In the genomic region with DNA sequence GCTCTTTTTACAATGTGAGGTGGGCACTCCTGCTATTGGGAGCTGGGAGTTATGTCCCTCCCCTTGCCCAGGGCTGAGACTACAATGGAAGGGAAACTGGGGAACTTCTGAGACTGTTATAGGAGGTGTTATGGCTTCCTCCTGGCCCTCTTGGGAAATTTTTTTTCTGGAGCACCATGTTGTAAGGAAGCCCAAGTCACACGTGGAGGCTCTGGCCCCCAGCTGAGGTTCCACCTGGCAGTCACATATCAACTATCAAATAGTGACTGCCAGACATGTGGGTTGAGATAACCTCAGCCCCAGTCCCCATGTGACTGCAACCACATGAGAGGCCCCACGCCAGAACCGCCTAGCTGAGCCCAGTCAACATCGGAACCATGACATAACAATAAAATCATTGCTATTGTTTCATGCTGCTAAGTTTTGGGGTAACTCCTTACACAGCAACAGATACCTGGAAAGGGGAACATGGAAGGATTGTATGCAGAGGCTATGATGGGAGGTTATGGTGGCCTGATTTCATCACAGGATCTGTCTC, we compare ENCODE assay signal across 2 cellular contexts.
TF ChIP-seq lines count a peak whose summit lies in the region.

No MANE protein-coding gene starts in this region.

TF ChIP-seq in HepG2, 621 proteins besides CTCF, POLR2A, EP300 and RAD21 (continued from another document):
- no peak for TF ChIP-seq BCLAF1 (IDR thresholded peaks at IDR 0.05)

TF ChIP-seq in GM12878, 131 proteins besides CTCF, POLR2A, EP300 and RAD21 (continued from another document):
- TF ChIP-seq YY1 (IDR thresholded peaks at IDR 0.05; ENCODE audit: low read depth, low read length) (0 out of 2 replicates have a peak, but pooled peaks have one; percentile 9), RB1 (IDR thresholded peaks at IDR 0.05; ENCODE audit: borderline replicate concordance) (no peak)
